ENCODE assay signal across 23 cellular contexts in genomic region chr17:33940769-33941168, GRCh38.
A peak's percentile ranks its signal among the peaks of the same experiment; 100 is the strongest.
DNase-seq lines count a peak whose midpoint lies in the region; ATAC-seq and TF ChIP-seq lines count a peak whose summit lies in the region.
"Had no signal": no experiment of that assay in that cellular context is flagged by ENCODE, and none has a peak within 500 bp of the region (broad histone marks: within the 10 kb centered on the region; RNA-seq: fewer than 3 reads in every experiment).

No MANE protein-coding gene starts in this region.

- no peak overlapping the region for H3K4me3 Mint-ChIP-seq in endothelial cell (ENCODE audit: unreplicated experiment)
- H3K4me3 Mint-ChIP-seq: CD4-positive, alpha-beta memory T cell had no signal

- H3K27ac ChIP-seq in heart left ventricle: no peak overlapping the region
- H3K27ac ChIP-seq: A549 had no signal

- H3K27me3 Mint-ChIP-seq in endothelial cell (ENCODE audit: unreplicated experiment): peaks cover 1% of the 10 kb centered on the region

- peaks cover 19% of the 10 kb centered on the region for H3K4me1 Mint-ChIP-seq in endothelial cell (ENCODE audit: unreplicated experiment)
- H3K4me1 Mint-ChIP-seq: CD4-positive, alpha-beta memory T cell had no signal

- TF ChIP-seq POLR2A in heart left ventricle (IDR thresholded peaks at IDR 0.05): no peak

- intact Hi-C loops in heart left ventricle (cut with DNase I): loop anchor here in 1 of 10 donors (5.0 kb wide), 1 partner anchor 42 kb away; no protein-coding TSS in a partner anchor

- H3K9me3 ChIP-seq in BE2C: no peaks in the 10 kb centered on the region
- H3K9me3 ChIP-seq in heart left ventricle: no peaks in the 10 kb centered on the region
- H3K9me3 ChIP-seq: A549 had no signal

- peak; percentile 23 for DNase-seq in BE2C
- DNase-seq in DMS79 treated with DMSO at 0.1 percent for 48 hours (lab: John Stamatoyannopoulos, UW): peak; percentile 80
- DNase-seq in heart left ventricle: peak in 1 of 5 donors; percentile 42
- DNase-seq in islet precursor cell: peak; percentile 80
- no peak for DNase-seq in DMS153 (lab: John Stamatoyannopoulos, UW)
- no peak for DNase-seq in endothelial cell (ENCODE audit: low spot score)
- DNase-seq: AML-193; C1 segment of cervical spinal cord; CD4-positive, alpha-beta memory T cell; COR-L47; GDM1; HCEC 1CT; IMR-90; KG1; MM.1S; NCI-H2029; NCI-H2227 treated with DMSO at 0.1 percent for 48 hours; NCI-H526 treated with DMSO at 0.1 percent for 48 hours; RPMI8226; SHP77 treated with DMSO at 0.1 percent for 48 hours had no signal

- TF ChIP-seq CTCF in BE2C (IDR thresholded peaks at IDR 0.05; ENCODE audit: low read depth, low read length): no peak
- TF ChIP-seq CTCF in heart left ventricle (IDR thresholded peaks at IDR 0.05): no peak
- no peak for TF ChIP-seq CTCF in endothelial cell (IDR thresholded peaks at IDR 0.05; ENCODE audit: unreplicated experiment)

- ATAC-seq in heart left ventricle (peak in 3 of 4 donors; percentile 71 to 85 (median 78)), GM18873 (IDR thresholded peaks at IDR 0.05; ENCODE audit: low FRiP score, unreplicated experiment) (no peak)
- ATAC-seq: A549, GM12878 had no signal

- H3K27me3 ChIP-seq in BE2C: no peaks in the 10 kb centered on the region
- peaks cover 0 to 11% (median 0%) of the 10 kb centered on the region in 9 donors for H3K27me3 ChIP-seq in heart left ventricle

- H3K4me3 ChIP-seq in BE2C (ENCODE audit: low read depth, low read length) (no peak overlapping the region), heart left ventricle (no peak overlapping the region)
- H3K4me3 ChIP-seq: A549, GM12878 had no signal

- no peaks in the 10 kb centered on the region for H3K36me3 ChIP-seq in BE2C
- no peaks in the 10 kb centered on the region for H3K36me3 ChIP-seq in heart left ventricle

- WGBS in heart left ventricle, 4 donors: 39 to 46% (median 39%) methylated on average over 5 of the region's 5 CpGs

- no peaks in the 10 kb centered on the region for H3K9me3 Mint-ChIP-seq in endothelial cell (ENCODE audit: unreplicated experiment)
- H3K9me3 Mint-ChIP-seq: CD4-positive, alpha-beta memory T cell had no signal

- no peaks in the 10 kb centered on the region for H3K36me3 Mint-ChIP-seq in endothelial cell (ENCODE audit: low read depth, unreplicated experiment)
- H3K36me3 Mint-ChIP-seq: CD4-positive, alpha-beta memory T cell had no signal

- H3K27ac Mint-ChIP-seq in endothelial cell (ENCODE audit: unreplicated experiment): no peak overlapping the region
- H3K27ac Mint-ChIP-seq: CD4-positive, alpha-beta memory T cell had no signal

- peaks cover 36% of the 10 kb centered on the region for H3K4me1 ChIP-seq in BE2C
- H3K4me1 ChIP-seq in heart left ventricle: peaks cover 0 to 20% (median 0%) of the 10 kb centered on the region in 12 donors
- H3K4me1 ChIP-seq: A549 had no signal

Comparison
In these comparisons a context has a peak if more than half of its experiments do, and no peak if none do; other contexts are left out.
1. DNase-seq: peak in BE2C (single experiment), DMS79 treated with DMSO at 0.1 percent for 48 hours (single experiment) and islet precursor cell (single experiment); none in DMS153 (single experiment) and endothelial cell (single experiment).